Comparison of ENCODE assay signal across 14 cellular contexts in the genomic region with DNA sequence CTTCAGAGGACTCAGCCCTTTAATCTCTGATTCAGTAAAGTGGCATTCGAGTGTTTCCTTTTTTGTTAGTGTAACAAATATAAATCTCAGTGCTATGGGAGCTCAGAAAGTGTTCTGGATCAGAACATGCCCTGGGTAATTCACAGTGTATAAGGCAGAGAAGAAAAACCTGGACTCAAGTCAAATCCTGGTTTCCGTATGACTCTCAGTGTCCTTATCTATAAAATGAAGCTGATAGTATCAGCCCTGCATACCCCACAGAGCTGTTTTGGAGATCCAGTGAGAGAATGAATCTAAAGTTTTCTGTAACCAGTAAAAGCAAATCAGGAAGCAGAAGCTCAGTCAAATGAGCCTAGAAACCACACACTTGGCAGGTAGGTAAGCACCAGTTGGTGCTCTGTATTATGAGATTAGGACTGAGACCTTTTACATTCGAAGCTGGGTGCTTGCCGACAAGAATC.
DNase-seq lines count a peak whose midpoint lies in the region; ATAC-seq and TF ChIP-seq lines count a peak whose summit lies in the region.
"Had no signal": no experiment of that assay in that cellular context is flagged by ENCODE, and none has a peak within 500 bp of the region (broad histone marks: within the 10 kb centered on the region; RNA-seq: fewer than 3 reads in every experiment).

No MANE protein-coding gene starts in this region.

- peaks cover 35% of the 10 kb centered on the region for H3K9me3 Mint-ChIP-seq in T-helper 2 cell treated with Interferon-gamma antibody and Interleukin-4, amounts not matched to agents 5 μg/mL and 100 μg/mL, for 36 hours
- H3K9me3 Mint-ChIP-seq in MCF 10A (ENCODE audit: unreplicated experiment) (no peaks in the 10 kb centered on the region), GM23338 (peaks cover 3% of the 10 kb centered on the region; the same call in 2 of the 3 replicates)
- H3K9me3 Mint-ChIP-seq: natural killer cell had no signal

- H3K36me3 ChIP-seq in GM23248 (ENCODE audit: low read depth) (no peaks in the 10 kb centered on the region), heart right ventricle (no peaks in the 10 kb centered on the region), GM23338 (ENCODE audit: insufficient read depth) (no peaks in the 10 kb centered on the region)

- H3K9me2 ChIP-seq in GM23248 (ENCODE audit: insufficient read depth) (no peaks in the 10 kb centered on the region), GM23338 (ENCODE audit: insufficient read depth) (no peaks in the 10 kb centered on the region)

- H3F3A ChIP-seq in GM23248 (ENCODE audit: insufficient read depth) (peaks cover 27% of the 10 kb centered on the region), GM23338 (replicated peaks; ENCODE audit: low read depth) (no peaks in the 10 kb centered on the region)

- H3K27ac ChIP-seq in GM23248 (peak overlapping the region; percentile 65), heart right ventricle (peak overlapping the region in 9 of 10 donors; percentile 14 to 82 (median 65)), GM23338 (ENCODE audit: low read depth) (no peak overlapping the region)
- H3K27ac ChIP-seq: BLaER1 treated with 17β-estradiol and CSF1 and Interleukin-3, amounts not matched to agents 10 nM and 100 nM had no signal

- peak overlapping the region; percentile 68 for H3K4me2 ChIP-seq in GM23248 (ENCODE audit: unreplicated experiment)
- H3K4me2 ChIP-seq in GM23338 = no peak overlapping the region
- H3K4me2 ChIP-seq: BLaER1 treated with 17β-estradiol and CSF1 and Interleukin-3, amounts not matched to agents 10 nM and 100 nM had no signal

- intact Hi-C loops in heart right ventricle (cut with DNase I) = no loop called here
- intact Hi-C loops in MCF 10A (cut with micrococcal nuclease) = no loop called here
- intact Hi-C loops in posterior vena cava (cut with DNase I) = no loop called here

- POLR2A ChIA-PET in MCF 10A (lab: Yijun Ruan, JAX) = interaction anchor here (0.6 to 1.2 kb wide), 4 partner anchors 9 to 68 kb away, joined by 3 to 4 read pairs (median 3); no protein-coding TSS in a partner anchor

- WGBS in GM23248 (ENCODE audit: low coverage in 1 of 2, low lambda C conversion rate in 2 of 2, missing lambda C conversion rate in 2 of 2), 2 experiments = 4 to 6% methylated on average over 4 of the region's 4 CpGs
- WGBS in heart right ventricle, 2 donors = 31 to 36% methylated on average over 4 of the region's 4 CpGs

- peaks cover 64% of the 10 kb centered on the region for H3K4me1 Mint-ChIP-seq in T-helper 2 cell treated with Interferon-gamma antibody and Interleukin-4, amounts not matched to agents 5 μg/mL and 100 μg/mL, for 36 hours (ENCODE audit: low read depth)
- H3K4me1 Mint-ChIP-seq in MCF 10A (ENCODE audit: insufficient read depth, unreplicated experiment) (peaks cover 11% of the 10 kb centered on the region), GM23338 (peaks cover 4% of the 10 kb centered on the region)

- in situ Hi-C loops in GM23248 (cut with MboI) = no loop called here

- peak overlapping the region; percentile 65 for H3K27ac Mint-ChIP-seq in T-helper 2 cell treated with Interferon-gamma antibody and Interleukin-4, amounts not matched to agents 5 μg/mL and 100 μg/mL, for 36 hours
- no peak overlapping the region for H3K27ac Mint-ChIP-seq in MCF 10A (ENCODE audit: low read depth, unreplicated experiment)
- no peak overlapping the region for H3K27ac Mint-ChIP-seq in GM23338
- H3K27ac Mint-ChIP-seq: activated CD4-positive, alpha-beta memory T cell treated with anti-CD3 and anti-CD28 coated beads for 36 hours; activated naive CD8-positive, alpha-beta T cell; natural killer cell had no signal

- peaks cover 19% of the 10 kb centered on the region; the same call in 1 of the 2 replicates for H3K79me2 ChIP-seq in GM23248 (ENCODE audit: insufficient read depth)
- no peaks in the 10 kb centered on the region for H3K79me2 ChIP-seq in GM23338 (replicated peaks; ENCODE audit: insufficient read depth)

- H3K4me3 ChIP-seq in GM23248 = peak overlapping the region; percentile 40
- H3K4me3 ChIP-seq in heart right ventricle = peak overlapping the region in 2 of 10 donors; percentile 0 to 13
- H3K4me3 ChIP-seq in GM23338 = no peak overlapping the region
- H3K4me3 ChIP-seq: BLaER1 treated with 17β-estradiol and CSF1 and Interleukin-3, amounts not matched to agents 10 nM and 100 nM had no signal

- no peaks in the 10 kb centered on the region for H3K27me3 ChIP-seq in GM23248 (replicated peaks; ENCODE audit: insufficient read depth)
- no peaks in the 10 kb centered on the region for H3K27me3 ChIP-seq in heart right ventricle
- H3K27me3 ChIP-seq in GM23338 (ENCODE audit: insufficient read depth) = no peaks in the 10 kb centered on the region
- H3K27me3 ChIP-seq: BLaER1 treated with 17β-estradiol and CSF1 and Interleukin-3, amounts not matched to agents 10 nM and 100 nM had no signal

- H3K36me3 Mint-ChIP-seq in T-helper 2 cell treated with Interferon-gamma antibody and Interleukin-4, amounts not matched to agents 5 μg/mL and 100 μg/mL, for 36 hours (ENCODE audit: low read depth) = peaks cover 54% of the 10 kb centered on the region
- peaks cover 4% of the 10 kb centered on the region for H3K36me3 Mint-ChIP-seq in MCF 10A (ENCODE audit: insufficient read depth, unreplicated experiment)
- peaks cover 5% of the 10 kb centered on the region; the same call in 2 of the 3 replicates for H3K36me3 Mint-ChIP-seq in GM23338 (ENCODE audit: low read depth)
- H3K36me3 Mint-ChIP-seq: natural killer cell had no signal

- peaks cover 45% of the 10 kb centered on the region for H3K4me1 ChIP-seq in GM23248 (ENCODE audit: insufficient read depth)
- H3K4me1 ChIP-seq in heart right ventricle = peaks cover 0 to 42% (median 14%) of the 10 kb centered on the region in 9 donors
- H3K4me1 ChIP-seq in GM23338 (ENCODE audit: insufficient read depth) = 0 out of 2 replicates have a peak, but pooled peaks cover under 1% of the 10 kb centered on the region

- H4K20me1 ChIP-seq in GM23248 (ENCODE audit: insufficient read depth) = no peaks in the 10 kb centered on the region
- no peaks in the 10 kb centered on the region for H4K20me1 ChIP-seq in GM23338 (replicated peaks; ENCODE audit: insufficient read depth)
- H4K20me1 ChIP-seq: BLaER1 treated with 17β-estradiol and CSF1 and Interleukin-3, amounts not matched to agents 10 nM and 100 nM had no signal

- H3K27me3 Mint-ChIP-seq in T-helper 2 cell treated with Interferon-gamma antibody and Interleukin-4, amounts not matched to agents 5 μg/mL and 100 μg/mL, for 36 hours (ENCODE audit: low read depth) = no peaks in the 10 kb centered on the region
- H3K27me3 Mint-ChIP-seq in MCF 10A (ENCODE audit: insufficient read depth, unreplicated experiment) = no peaks in the 10 kb centered on the region
- peaks cover 5% of the 10 kb centered on the region for H3K27me3 Mint-ChIP-seq in GM23338 (ENCODE audit: insufficient read depth, low read depth, poor library complexity)
- H3K27me3 Mint-ChIP-seq: activated CD4-positive, alpha-beta memory T cell treated with anti-CD3 and anti-CD28 coated beads for 36 hours; activated naive CD8-positive, alpha-beta T cell had no signal

- no TSS peak for BruUV-seq in MCF 10A (replicated peaks; lab: Mats Ljungman, UMichigan)

- H3K9ac ChIP-seq in GM23248 = peak overlapping the region; percentile 48
- H3K9ac ChIP-seq: BLaER1 treated with 17β-estradiol and CSF1 and Interleukin-3, amounts not matched to agents 10 nM and 100 nM had no signal

- TF ChIP-seq CTCF in heart right ventricle (IDR thresholded peaks at IDR 0.05) = no peak
- TF ChIP-seq CTCF in MCF 10A (IDR thresholded peaks at IDR 0.05; ENCODE audit: unreplicated experiment) = no peak
- TF ChIP-seq CTCF in GM23338 (conservative IDR thresholded peaks at IDR 0.05; ENCODE audit: low read depth in 2 of 2) = no peak

- peak; percentile 48 for DNase-seq in A172 (ENCODE audit: low spot score)
- DNase-seq in GM23248 = peak; percentile 45
- peak; percentile 32 for DNase-seq in T-helper 2 cell treated with Interferon-gamma antibody and Interleukin-4, amounts not matched to agents 5 μg/mL and 100 μg/mL, for 36 hours (ENCODE audit: low spot score)
- no peak for DNase-seq in heart right ventricle
- no peak for DNase-seq in MCF 10A (ENCODE audit: unreplicated experiment)
- no peak for DNase-seq in GM23338 (ENCODE audit: low spot score)
- no peak for DNase-seq in posterior vena cava (ENCODE audit: low spot score)
- DNase-seq: activated CD4-positive, alpha-beta memory T cell treated with anti-CD3 and anti-CD28 coated beads for 36 hours; natural killer cell; NCI-H1048; NCI-H526 had no signal

- H3K4me3 Mint-ChIP-seq in T-helper 2 cell treated with Interferon-gamma antibody and Interleukin-4, amounts not matched to agents 5 μg/mL and 100 μg/mL, for 36 hours = peak overlapping the region; percentile 44
- no peak overlapping the region for H3K4me3 Mint-ChIP-seq in MCF 10A (ENCODE audit: unreplicated experiment)
- H3K4me3 Mint-ChIP-seq in GM23338 = no peak overlapping the region
- H3K4me3 Mint-ChIP-seq: activated CD4-positive, alpha-beta memory T cell treated with anti-CD3 and anti-CD28 coated beads for 36 hours; activated naive CD8-positive, alpha-beta T cell; natural killer cell had no signal

- CTCF ChIA-PET in MCF 10A (lab: Yijun Ruan, JAX) = no interaction called here

- H2AFZ ChIP-seq in GM23248 (peak overlapping the region; percentile 49), GM23338 (no peak overlapping the region)

- ATAC-seq in heart right ventricle = peak; percentile 39 to 82 (median 68)
- ATAC-seq in HG03378 (IDR thresholded peaks at IDR 0.05; ENCODE audit: unreplicated experiment) = no peak
- ATAC-seq in GM23338 = no peak
- ATAC-seq: natural killer cell had no signal

- H3K9me3 ChIP-seq in GM23248 (ENCODE audit: low read depth) (no peaks in the 10 kb centered on the region), heart right ventricle (no peaks in the 10 kb centered on the region)

TF ChIP-seq in GM23338, 12 proteins besides CTCF, POLR2A, EP300 and RAD21:
- no peak for TF ChIP-seq STAT1 (IDR thresholded peaks at IDR 0.05; ENCODE audit: unreplicated experiment)
- TF ChIP-seq ZNF114 (CRISPR knock-in tag; IDR thresholded peaks at IDR 0.05) = no peak
- no peak for TF ChIP-seq ZNF331 (CRISPR knock-in tag; IDR thresholded peaks at IDR 0.05; ENCODE audit: low read depth)

Comparison
In these comparisons a context has a peak if more than half of its experiments do, and no peak if none do; other contexts are left out.
1. DNase-seq: peak in A172 (single experiment), GM23248 (single experiment) and T-helper 2 cell treated with Interferon-gamma antibody and Interleukin-4, amounts not matched to agents 5 μg/mL and 100 μg/mL, for 36 hours (single experiment); none in heart right ventricle (0 of 2), MCF 10A (single experiment), GM23338 (single experiment) and posterior vena cava (single experiment).
2. ATAC-seq: peak in heart right ventricle (8 of 8); none in HG03378 (single experiment) and GM23338 (single experiment).